In genomic region chr11:65537620-65538231, GRCh38 we compare ENCODE assay signal across 20 cellular contexts. TPM values are rescaled to one million over a fixed set of nuclear protein-coding genes. Genes with fewer than 3 reads are reported as not detected.
DNase-seq lines count a peak whose midpoint lies in the region; ATAC-seq, FAIRE-seq and TF ChIP-seq lines count a peak whose summit lies in the region.
"Had no signal": no experiment of that assay in that cellular context is flagged by ENCODE, and none has a peak within 500 bp of the region (broad histone marks: within the 10 kb centered on the region; RNA-seq: fewer than 3 reads in every experiment).

No MANE protein-coding gene starts in this region.

- H2BK5ac ChIP-seq in H1 (ENCODE audit: low read depth, low read length): no peak overlapping the region

- H3K27me3 Mint-ChIP-seq in activated CD4-positive, alpha-beta T cell treated with anti-CD3 and anti-CD28 coated beads, Interleukin-2, amount 10 ng/mL, durations not matched to agents 7 days and 5 days: no peaks in the 10 kb centered on the region
- no peaks in the 10 kb centered on the region for H3K27me3 Mint-ChIP-seq in activated CD4-positive, alpha-beta T cell treated with anti-CD3 and anti-CD28 coated beads, Interleukin-2, amount 10 ng/mL, durations not matched to agents 24 days and 14 days

- H2BK20ac ChIP-seq in H1 (ENCODE audit: low read length): no peak overlapping the region

- H4K5ac ChIP-seq in H1 (ENCODE audit: insufficient read length, low read depth, low read length): no peak overlapping the region

- peaks cover 3 to 15% of the 10 kb centered on the region in 2 experiments for H4K20me1 ChIP-seq in H1 (replicated peaks in 1 of 2; ENCODE audit: control insufficient read depth in 1 of 2, insufficient read depth in 2 of 2, low read length in 2 of 2)

- no peak overlapping the region for H3K4ac ChIP-seq in H1 (replicated peaks; ENCODE audit: insufficient read length, low read depth, low read length)

- no peak overlapping the region for H4K91ac ChIP-seq in H1 (replicated peaks; ENCODE audit: insufficient read length, low read length)

- POLR2A ChIA-PET in activated CD4-positive, alpha-beta T cell treated with anti-CD3 and anti-CD28 coated beads, Interleukin-2, amount 10 ng/mL, durations not matched to agents 7 days and 5 days (lab: Charles Lee): interaction anchor here (0.6 kb wide), 1 partner anchor 11 kb away, joined by 3 read pairs; no protein-coding TSS in a partner anchor
- POLR2A ChIA-PET in HEK293 (lab: Yijun Ruan, JAX) (interaction anchor here (0.5 to 2.9 kb wide), 4 partner anchors 11 to 99 kb away, joined by 3 to 12 read pairs (median 8); partner anchors contain the start of gene ZNRD2), H1 (lab: Charles Lee; ENCODE audit: partially characterized antibody) (interaction anchor here (0.7 to 5.2 kb wide), 8 partner anchors 10 to 69 kb away, joined by 3 to 62 read pairs (median 8); partner anchors contain the start of genes FAM89B and SCYL1)

- no peak for ATAC-seq in activated CD4-positive, CD25-positive, alpha-beta regulatory T cell treated with anti-CD3 and anti-CD28 coated beads, Interleukin-2, amount 50 U/mL, for 24 hours
- ATAC-seq in GM19395 (IDR thresholded peaks at IDR 0.05; ENCODE audit: unreplicated experiment): no peak
- ATAC-seq: A549; CD8-positive, alpha-beta T cell; left cardiac atrium; mucosa of descending colon; WTC11 had no signal

- no peak overlapping the region for H2BK120ac ChIP-seq in H1 (replicated peaks; ENCODE audit: low read depth, low read length)

- FAIRE-seq in H1 (lab: Jason Lieb, UNC): no peak
- FAIRE-seq: A549, colon, endometrium had no signal

- peak overlapping the region; percentile 75; the same call in 1 of the 2 replicates for H4K8ac ChIP-seq in H1 (ENCODE audit: extremely low read depth, insufficient read depth, low read length)

- H3K27me3 ChIP-seq in H1 (replicated peaks in 1 of 4; ENCODE audit: control insufficient read depth in 3 of 4, extremely low read depth in 1 of 4, insufficient read depth in 3 of 4, low read length in 3 of 4) (peaks cover 0 to 24% (median 13%) of the 10 kb centered on the region in 4 experiments; a peak in 6 of 7 replicates), spleen (replicated peaks in 1 of 7) (no peaks in the 10 kb centered on the region)
- H3K27me3 ChIP-seq: transverse colon had no signal

- no peaks in the 10 kb centered on the region for H3K79me2 ChIP-seq in H1 (ENCODE audit: control insufficient read depth in 1 of 2, insufficient read depth in 2 of 2, low read length in 2 of 2)

- no peak for DNase-seq in activated CD4-positive, alpha-beta T cell treated with anti-CD3 and anti-CD28 coated beads, Interleukin-2, amount 10 ng/mL, durations not matched to agents 7 days and 5 days
- no peak for DNase-seq in activated CD4-positive, alpha-beta T cell treated with anti-CD3 and anti-CD28 coated beads, Interleukin-2, amount 10 ng/mL, durations not matched to agents 24 days and 14 days
- DNase-seq in H1 (ENCODE audit: low read depth in 1 of 2, low spot score in 2 of 2): no peak
- DNase-seq in spleen: peak; percentile 79
- no peak for DNase-seq in activated effector memory CD4-positive, alpha-beta T cell treated with anti-CD3 and anti-CD28 coated beads, Interleukin-2, amount 50 U/mL, for 16 hours
- DNase-seq: activated effector memory CD4-positive, alpha-beta T cell treated with Interleukin-2 at 50 U/mL for 16 hours; CD8-positive, alpha-beta T cell; left cardiac atrium; NCI-H1930; NCI-H446 treated with DMSO at 0.1 percent for 48 hours; SW 1271; transverse colon had no signal

- no peaks in the 10 kb centered on the region for H3K9me3 Mint-ChIP-seq in activated CD4-positive, alpha-beta T cell treated with anti-CD3 and anti-CD28 coated beads, Interleukin-2, amount 10 ng/mL, durations not matched to agents 7 days and 5 days
- H3K9me3 Mint-ChIP-seq in activated CD4-positive, alpha-beta T cell treated with anti-CD3 and anti-CD28 coated beads, Interleukin-2, amount 10 ng/mL, durations not matched to agents 24 days and 14 days: no peaks in the 10 kb centered on the region
- H3K9me3 Mint-ChIP-seq: CD8-positive, alpha-beta T cell; WTC11 had no signal

- H3K14ac ChIP-seq in H1 (ENCODE audit: insufficient read length): no peak overlapping the region

- TF ChIP-seq CTCF in HEK293 (tag by site-specific recombination; IDR thresholded peaks at IDR 0.05): no peak
- TF ChIP-seq CTCF in H1 (IDR thresholded peaks at IDR 0.05; ENCODE audit: control extremely low read depth in 1 of 3, insufficient read depth in 1 of 3, low read depth in 1 of 3, low read length in 3 of 3): no peak
- no peak for TF ChIP-seq CTCF in spleen (IDR thresholded peaks at IDR 0.05 in 8 of 11, conservative IDR thresholded peaks at IDR 0.05 in 3 of 11)

- H3K4me1 ChIP-seq in HEK293 (ENCODE audit: control insufficient read depth, insufficient read depth, low read length) (peaks cover 3% of the 10 kb centered on the region; the same call in 1 of the 2 replicates), H1 (replicated peaks in 1 of 4; ENCODE audit: control insufficient read depth in 3 of 4, insufficient read depth in 4 of 4, low read length in 3 of 4) (peaks cover 0 to 9% (median 1%) of the 10 kb centered on the region in 4 experiments; a peak in 5 of 7 replicates), spleen (peaks cover 7 to 58% (median 42%) of the 10 kb centered on the region in 6 donors)

- no peak overlapping the region for H3K4me3 ChIP-seq in HEK293 (ENCODE audit: low read depth, low read length)
- H3K4me3 ChIP-seq in H1 (ENCODE audit: extremely low read depth in 1 of 4, insufficient read depth in 2 of 4, low read depth in 3 of 4, low read length in 4 of 4): no peak overlapping the region
- H3K4me3 ChIP-seq in spleen: no peak overlapping the region
- H3K4me3 ChIP-seq: A549, mucosa of descending colon, transverse colon had no signal

- no peak overlapping the region for H3K56ac ChIP-seq in H1 (replicated peaks; ENCODE audit: insufficient read length, low read depth, low read length)

- H3K27ac ChIP-seq in HEK293 (ENCODE audit: extremely low read depth, low read depth, low read length) (no peak overlapping the region), H1 (ENCODE audit: low read depth, low read length) (no peak overlapping the region), spleen (peak overlapping the region; percentile 29 to 96 (median 89))
- H3K27ac ChIP-seq: A549, transverse colon had no signal

- H3K27ac Mint-ChIP-seq in activated CD4-positive, alpha-beta T cell treated with anti-CD3 and anti-CD28 coated beads, Interleukin-2, amount 10 ng/mL, durations not matched to agents 7 days and 5 days: no peak overlapping the region
- no peak overlapping the region for H3K27ac Mint-ChIP-seq in activated CD4-positive, alpha-beta T cell treated with anti-CD3 and anti-CD28 coated beads, Interleukin-2, amount 10 ng/mL, durations not matched to agents 24 days and 14 days
- H3K27ac Mint-ChIP-seq: CD8-positive, alpha-beta T cell; WTC11 had no signal

- H2BK12ac ChIP-seq in H1 (ENCODE audit: low read depth, low read length): no peak overlapping the region

- TF ChIP-seq RAD21 in H1 (IDR thresholded peaks at IDR 0.05 in 1 of 2, conservative IDR thresholded peaks at IDR 0.05 in 1 of 2; ENCODE audit: low read depth in 2 of 2, low read length in 2 of 2): no peak

- H3K9me3 ChIP-seq in HEK293 (ENCODE audit: control insufficient read depth, insufficient read depth, low read depth, low read length): no peaks in the 10 kb centered on the region
- H3K9me3 ChIP-seq in H1 (ENCODE audit: insufficient read depth in 2 of 2, low read depth in 1 of 2, low read length in 1 of 2): no peaks in the 10 kb centered on the region
- no peaks in the 10 kb centered on the region for H3K9me3 ChIP-seq in spleen
- H3K9me3 ChIP-seq: A549, mucosa of descending colon, transverse colon had no signal

- no peak overlapping the region for H3K4me2 ChIP-seq in H1 (ENCODE audit: insufficient read depth in 1 of 2, low read depth in 2 of 2, low read length in 2 of 2)
- H3K4me2 ChIP-seq: A549 had no signal

- no peak overlapping the region for H2BK15ac ChIP-seq in H1 (ENCODE audit: low read length)

- peaks cover 4% of the 10 kb centered on the region for H3K36me3 Mint-ChIP-seq in activated CD4-positive, alpha-beta T cell treated with anti-CD3 and anti-CD28 coated beads, Interleukin-2, amount 10 ng/mL, durations not matched to agents 7 days and 5 days (ENCODE audit: low read depth)
- H3K36me3 Mint-ChIP-seq in activated CD4-positive, alpha-beta T cell treated with anti-CD3 and anti-CD28 coated beads, Interleukin-2, amount 10 ng/mL, durations not matched to agents 24 days and 14 days (ENCODE audit: low read depth): peaks cover 27% of the 10 kb centered on the region

- H3K18ac ChIP-seq in H1 (ENCODE audit: extremely low read depth, low read length): no peak overlapping the region

- no peak overlapping the region for H2AFZ ChIP-seq in H1 (ENCODE audit: low read length)

- no peak overlapping the region for H3K9ac ChIP-seq in H1 (replicated peaks in 1 of 4; ENCODE audit: extremely low read depth in 1 of 4, low read depth in 3 of 4, low read length in 3 of 4)

- CTCF ChIA-PET in activated CD4-positive, alpha-beta T cell treated with anti-CD3 and anti-CD28 coated beads, Interleukin-2, amount 10 ng/mL, durations not matched to agents 7 days and 5 days (lab: Charles Lee): interaction anchor here (1.1 to 5.8 kb wide), 5 partner anchors 8 to 65 kb away, joined by 3 to 75 read pairs (median 3); partner anchors contain the start of genes EHBP1L1 and SCYL1
- CTCF ChIA-PET in HEK293 (lab: Yijun Ruan, JAX) (interaction anchor here (1.0 to 1.1 kb wide), 2 partner anchors 34 to 56 kb away, joined by 3 to 4 read pairs; no protein-coding TSS in a partner anchor), H1 (lab: Charles Lee; ENCODE audit: partially characterized antibody) (interaction anchor here (0.5 to 6.4 kb wide), 7 partner anchors 9 to 826 kb away, joined by 3 to 108 read pairs (median 3); partner anchors contain the start of gene SCYL1)

- no peak for TF ChIP-seq EP300 in H1 (IDR thresholded peaks at IDR 0.05; ENCODE audit: borderline replicate concordance in 1 of 2, low read depth in 2 of 2, low read length in 2 of 2)

- intact Hi-C loops in activated CD4-positive, alpha-beta T cell treated with anti-CD3 and anti-CD28 coated beads, Interleukin-2, amount 10 ng/mL, durations not matched to agents 24 days and 14 days (cut with micrococcal nuclease): no loop called here
- intact Hi-C loops in spleen (cut with DNase I; ENCODE audit: low total_unique reads): no loop called here

- no peak overlapping the region for H3K23ac ChIP-seq in H1 (ENCODE audit: insufficient read length)

- no peaks in the 10 kb centered on the region for H3K79me1 ChIP-seq in H1 (ENCODE audit: low read depth, low read length)

- TF ChIP-seq POLR2A in H1 (IDR thresholded peaks at IDR 0.05; ENCODE audit: control extremely low read depth in 1 of 2, low read depth in 2 of 2, low read length in 2 of 2): no peak
- TF ChIP-seq POLR2A in spleen (IDR thresholded peaks at IDR 0.05): no peak

- WGBS in H1 (ENCODE audit: extremely low coverage in 1 of 2, insufficient coverage in 1 of 2, insufficient read length in 1 of 2, insufficient replicate concordance in 2 of 2, low coverage in 1 of 2, low lambda C conversion rate in 2 of 2, missing lambda C conversion rate in 1 of 2), 2 experiments: 94% methylated on average over 18 of the region's 18 CpGs; no CpG with 5 or more reads in 1 of the 2 experiments
- 77 to 89% (median 86%) methylated on average over 12 to 18 of the region's 18 CpGs for WGBS in spleen, 5 donors

- H3K4me3 Mint-ChIP-seq in activated CD4-positive, alpha-beta T cell treated with anti-CD3 and anti-CD28 coated beads, Interleukin-2, amount 10 ng/mL, durations not matched to agents 7 days and 5 days: peak overlapping the region; percentile 10
- no peak overlapping the region for H3K4me3 Mint-ChIP-seq in activated CD4-positive, alpha-beta T cell treated with anti-CD3 and anti-CD28 coated beads, Interleukin-2, amount 10 ng/mL, durations not matched to agents 24 days and 14 days
- H3K4me3 Mint-ChIP-seq: CD8-positive, alpha-beta T cell had no signal

- H3K36me3 ChIP-seq in HEK293 (ENCODE audit: control insufficient read depth in 2 of 2, insufficient read depth in 1 of 2, low read length in 2 of 2) (peaks cover 6 to 79% of the 10 kb centered on the region in 2 experiments; a peak in 2 of 3 replicates), H1 (ENCODE audit: control insufficient read depth in 2 of 4, insufficient read depth in 4 of 4, low read length in 3 of 4) (peaks cover 2 to 7% (median 4%) of the 10 kb centered on the region in 4 experiments; a peak in 6 of 8 replicates), spleen (peaks cover 0 to 70% (median 45%) of the 10 kb centered on the region in 6 donors)

- H2AK5ac ChIP-seq in H1 (ENCODE audit: low read depth, low read length): no peak overlapping the region

- H3K4me1 Mint-ChIP-seq in activated CD4-positive, alpha-beta T cell treated with anti-CD3 and anti-CD28 coated beads, Interleukin-2, amount 10 ng/mL, durations not matched to agents 7 days and 5 days: peaks cover 12% of the 10 kb centered on the region
- H3K4me1 Mint-ChIP-seq in activated CD4-positive, alpha-beta T cell treated with anti-CD3 and anti-CD28 coated beads, Interleukin-2, amount 10 ng/mL, durations not matched to agents 24 days and 14 days: peaks cover 10% of the 10 kb centered on the region

- peaks cover 16% of the 10 kb centered on the region for H3K23me2 ChIP-seq in H1 (ENCODE audit: low read depth, low read length)

RNA-seq across cellular contexts. Expression of gene SCYL1, which starts 12.8 kb away (rescaled TPM):
- total RNA-seq in activated CD4-positive, alpha-beta T cell treated with anti-CD3 and anti-CD28 coated beads, Interleukin-2, amount 10 ng/mL, durations not matched to agents 7 days and 5 days: 10 to 100 TPM; 59.1 to 62.1 TPM
- total RNA-seq in activated CD4-positive, alpha-beta T cell treated with anti-CD3 and anti-CD28 coated beads, Interleukin-2, amount 10 ng/mL, durations not matched to agents 24 days and 14 days: 94.2 and 95.8 TPM in 2 replicates
- total RNA-seq in H1 (2021; fragmentation: NEBNext Ultra II Directional; extraction: Animal tissue kit (Norgen Biotek cat#: 25700)): 59.4 and 59.8 TPM in 2 replicates
- polyA plus RNA-seq in H1 (2011; rRNA removed): 77.7 and 111 TPM in 2 replicates
- 81.5 TPM for polyA plus RNA-seq in H1 (2011; cell fraction: cytosol; rRNA removed)
- polyA plus RNA-seq in H1 (2011; cell fraction: nucleus; rRNA removed): 125 TPM
- polyA plus RNA-seq in H1 (2012, experiment 1 of 2): 25.2 to 54.4 TPM (median 48.4 TPM) in 4 replicates
- polyA plus RNA-seq in H1 (2012, experiment 2 of 2): 47.9 TPM
- 44.5 TPM for polyA plus RNA-seq in H1 (2013, experiment 1 of 2)
- polyA plus RNA-seq in H1 (2013, experiment 2 of 2): 50.1 TPM
- 40.4 and 48.7 TPM in 2 replicates for polyA minus RNA-seq in H1 (2011; rRNA and poly(A)+ RNA removed)
- 40.9 TPM for polyA minus RNA-seq in H1 (2011; cell fraction: cytosol; rRNA and poly(A)+ RNA removed)
- polyA minus RNA-seq in H1 (2011; cell fraction: nucleus; rRNA and poly(A)+ RNA removed): 32.2 TPM
- total RNA-seq in spleen: 100 to 1,000 TPM in 2 of 7 donors, 10 to 100 TPM in 5; 64.7 to 125 (median 77.4) TPM
- polyA plus RNA-seq in spleen: 10 to 100 TPM; 52.4 to 70.6 (median 60.7) TPM

RNA-seq across cellular contexts. Expression of gene LTBP3, which starts 20.4 kb away (rescaled TPM):
- 10 to 100 TPM; 80.2 to 92.5 TPM for total RNA-seq in activated CD4-positive, alpha-beta T cell treated with anti-CD3 and anti-CD28 coated beads, Interleukin-2, amount 10 ng/mL, durations not matched to agents 7 days and 5 days
- total RNA-seq in activated CD4-positive, alpha-beta T cell treated with anti-CD3 and anti-CD28 coated beads, Interleukin-2, amount 10 ng/mL, durations not matched to agents 24 days and 14 days: 94.9 and 96.9 TPM in 2 replicates
- 12.8 and 15.3 TPM in 2 replicates for total RNA-seq in H1 (2021; fragmentation: NEBNext Ultra II Directional; extraction: Animal tissue kit (Norgen Biotek cat#: 25700))
- 17.8 and 25.2 TPM in 2 replicates for polyA plus RNA-seq in H1 (2011; rRNA removed)
- polyA plus RNA-seq in H1 (2011; cell fraction: cytosol; rRNA removed): 16.0 TPM
- polyA plus RNA-seq in H1 (2011; cell fraction: nucleus; rRNA removed): 71.4 TPM
- 7.7 to 16.8 TPM (median 14.8 TPM) in 4 replicates for polyA plus RNA-seq in H1 (2012, experiment 1 of 2)
- polyA plus RNA-seq in H1 (2012, experiment 2 of 2): 7.9 TPM
- polyA plus RNA-seq in H1 (2013, experiment 1 of 2): 19.0 TPM
- 16.9 TPM for polyA plus RNA-seq in H1 (2013, experiment 2 of 2)
- polyA minus RNA-seq in H1 (2011; rRNA and poly(A)+ RNA removed): 2.7 and 4.8 TPM in 2 replicates
- 10.1 TPM for polyA minus RNA-seq in H1 (2011; cell fraction: cytosol; rRNA and poly(A)+ RNA removed)
- polyA minus RNA-seq in H1 (2011; cell fraction: nucleus; rRNA and poly(A)+ RNA removed): 15.4 TPM
- 100 to 1,000 TPM in 2 of 7 donors, 10 to 100 TPM in 5; 81.6 to 137 (median 95.8) TPM for total RNA-seq in spleen
- 10 to 100 TPM; 20.6 to 57.0 (median 27.6) TPM for polyA plus RNA-seq in spleen

RNA-seq across cellular contexts. Expression of gene ZNRD2, which starts 32.6 kb away (rescaled TPM):
- 10 to 100 TPM; 32.4 to 35.4 TPM for total RNA-seq in activated CD4-positive, alpha-beta T cell treated with anti-CD3 and anti-CD28 coated beads, Interleukin-2, amount 10 ng/mL, durations not matched to agents 7 days and 5 days
- 83.3 and 83.4 TPM in 2 replicates for total RNA-seq in activated CD4-positive, alpha-beta T cell treated with anti-CD3 and anti-CD28 coated beads, Interleukin-2, amount 10 ng/mL, durations not matched to agents 24 days and 14 days
- 53.4 and 56.1 TPM in 2 replicates for total RNA-seq in H1 (2021; fragmentation: NEBNext Ultra II Directional; extraction: Animal tissue kit (Norgen Biotek cat#: 25700))
- polyA plus RNA-seq in H1 (2011; rRNA removed) (125 and 148 TPM in 2 replicates), spleen (10 to 100 TPM; 32.6 to 49.5 (median 42.5) TPM)
- polyA plus RNA-seq in H1 (2011; cell fraction: cytosol; rRNA removed): 91.1 TPM
- polyA plus RNA-seq in H1 (2011; cell fraction: nucleus; rRNA removed): 91.2 TPM
- 84.9 to 91.1 TPM (median 88.1 TPM) in 4 replicates for polyA plus RNA-seq in H1 (2012, experiment 1 of 2)
- 128 TPM for polyA plus RNA-seq in H1 (2012, experiment 2 of 2)
- 85.3 TPM for polyA plus RNA-seq in H1 (2013, experiment 1 of 2)
- 89.8 TPM for polyA plus RNA-seq in H1 (2013, experiment 2 of 2)
- 11.7 and 17.5 TPM in 2 replicates for polyA minus RNA-seq in H1 (2011; rRNA and poly(A)+ RNA removed)
- 25.8 TPM for polyA minus RNA-seq in H1 (2011; cell fraction: cytosol; rRNA and poly(A)+ RNA removed)
- 52.9 TPM for polyA minus RNA-seq in H1 (2011; cell fraction: nucleus; rRNA and poly(A)+ RNA removed)
- total RNA-seq in spleen: 10 to 100 TPM; 20.9 to 68.8 (median 34.4) TPM

RNA-seq across cellular contexts. Expression of gene FAM89B, which starts 34.6 kb away (rescaled TPM):
- 10 to 100 TPM; 34.1 to 42.1 TPM for total RNA-seq in activated CD4-positive, alpha-beta T cell treated with anti-CD3 and anti-CD28 coated beads, Interleukin-2, amount 10 ng/mL, durations not matched to agents 7 days and 5 days
- 39.1 and 42.4 TPM in 2 replicates for total RNA-seq in activated CD4-positive, alpha-beta T cell treated with anti-CD3 and anti-CD28 coated beads, Interleukin-2, amount 10 ng/mL, durations not matched to agents 24 days and 14 days
- total RNA-seq in H1 (2021; fragmentation: NEBNext Ultra II Directional; extraction: Animal tissue kit (Norgen Biotek cat#: 25700)): 15.8 and 17.6 TPM in 2 replicates
- polyA plus RNA-seq in H1 (2011; rRNA removed) (32.4 and 39.2 TPM in 2 replicates), spleen (10 to 100 TPM; 43.0 to 66.1 (median 50.1) TPM)
- polyA plus RNA-seq in H1 (2011; cell fraction: cytosol; rRNA removed): 21.2 TPM
- 30.1 TPM for polyA plus RNA-seq in H1 (2011; cell fraction: nucleus; rRNA removed)
- 11.0 to 14.3 TPM (median 11.7 TPM) in 4 replicates for polyA plus RNA-seq in H1 (2012, experiment 1 of 2)
- polyA plus RNA-seq in H1 (2012, experiment 2 of 2): 14.5 TPM
- polyA plus RNA-seq in H1 (2013, experiment 1 of 2): 16.9 TPM
- 17.1 TPM for polyA plus RNA-seq in H1 (2013, experiment 2 of 2)
- polyA minus RNA-seq in H1 (2011; rRNA and poly(A)+ RNA removed): 5.8 and 6.0 TPM in 2 replicates
- 6.2 TPM for polyA minus RNA-seq in H1 (2011; cell fraction: cytosol; rRNA and poly(A)+ RNA removed)
- 17.7 TPM for polyA minus RNA-seq in H1 (2011; cell fraction: nucleus; rRNA and poly(A)+ RNA removed)
- total RNA-seq in spleen: 10 to 100 TPM; 34.5 to 59.0 (median 48.4) TPM

RNA-seq across cellular contexts. Expression of gene EHBP1L1, which starts 38.1 kb away (rescaled TPM):
- total RNA-seq in activated CD4-positive, alpha-beta T cell treated with anti-CD3 and anti-CD28 coated beads, Interleukin-2, amount 10 ng/mL, durations not matched to agents 7 days and 5 days: 10 to 100 TPM; 69.2 to 96.7 TPM
- 167 and 173 TPM in 2 replicates for total RNA-seq in activated CD4-positive, alpha-beta T cell treated with anti-CD3 and anti-CD28 coated beads, Interleukin-2, amount 10 ng/mL, durations not matched to agents 24 days and 14 days
- total RNA-seq in H1 (2021; fragmentation: NEBNext Ultra II Directional; extraction: Animal tissue kit (Norgen Biotek cat#: 25700)): 6.6 and 7.9 TPM in 2 replicates
- polyA plus RNA-seq in H1 (2011; rRNA removed): 4.3 and 6.2 TPM in 2 replicates
- 7.3 TPM for polyA plus RNA-seq in H1 (2011; cell fraction: cytosol; rRNA removed)
- polyA plus RNA-seq in H1 (2011; cell fraction: nucleus; rRNA removed): 21.8 TPM
- polyA plus RNA-seq in H1 (2012, experiment 1 of 2): 4.6 to 6.7 TPM (median 5.1 TPM) in 4 replicates
- 1.2 TPM for polyA plus RNA-seq in H1 (2012, experiment 2 of 2)
- 6.2 TPM for polyA plus RNA-seq in H1 (2013, experiment 1 of 2)
- polyA plus RNA-seq in H1 (2013, experiment 2 of 2): 5.6 TPM
- polyA minus RNA-seq in H1 (2011; rRNA and poly(A)+ RNA removed): 1.8 and 1.9 TPM in 2 replicates
- 3.4 TPM for polyA minus RNA-seq in H1 (2011; cell fraction: cytosol; rRNA and poly(A)+ RNA removed)
- polyA minus RNA-seq in H1 (2011; cell fraction: nucleus; rRNA and poly(A)+ RNA removed): 3.8 TPM
- total RNA-seq in spleen: 100 to 1,000 TPM; 151 to 365 (median 242) TPM
- 100 to 1,000 TPM in 2 of 3 donors, 10 to 100 TPM in 1; 44.3 to 174 (median 116) TPM for polyA plus RNA-seq in spleen

Comparison
In these comparisons a context has a peak if more than half of its experiments do, and no peak if none do; other contexts are left out.
1. H3K27ac ChIP-seq: peak in spleen (8 of 8); none in HEK293 (single experiment) and H1 (single experiment).